9 cellular contexts compared by ENCODE assay signal in the genomic region with DNA sequence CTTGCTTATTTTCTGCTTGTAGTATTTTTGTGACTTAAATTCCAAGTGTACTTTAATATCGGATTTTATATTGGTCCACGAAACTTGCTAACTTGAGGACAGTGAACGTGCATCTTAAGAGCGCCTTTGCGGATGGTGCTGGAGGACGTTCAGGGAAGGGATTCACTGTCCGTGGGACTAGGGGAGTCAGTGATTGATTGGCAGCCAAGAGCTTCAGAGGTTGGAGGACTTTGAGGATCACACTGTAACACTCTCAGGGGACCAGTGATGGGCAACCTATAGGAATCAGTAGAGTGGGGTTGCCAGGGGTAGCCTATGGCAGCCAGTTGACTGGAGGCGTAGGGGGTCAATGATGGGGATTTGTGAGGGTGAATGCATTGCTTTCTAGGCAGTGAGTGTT. TPM values are rescaled to one million over a fixed set of nuclear protein-coding genes. Genes with fewer than 3 reads are reported as not detected.
DNase-seq lines count a peak whose midpoint lies in the region; ATAC-seq and TF ChIP-seq lines count a peak whose summit lies in the region.
"Had no signal": no experiment of that assay in that cellular context is flagged by ENCODE, and none has a peak within 500 bp of the region (broad histone marks: within the 10 kb centered on the region; RNA-seq: fewer than 3 reads in every experiment).

No MANE protein-coding gene starts in this region.

- H3K36me3 Mint-ChIP-seq in natural killer cell: no peaks in the 10 kb centered on the region

- H3K27me3 ChIP-seq in MG63: 0 out of 2 replicates have a peak, but pooled peaks cover 3% of the 10 kb centered on the region
- H3K27me3 ChIP-seq in ectodermal cell (ENCODE audit: control insufficient read depth, insufficient read depth, low read length, poor library complexity, severe bottlenecking): peaks cover 14% of the 10 kb centered on the region

- H3K36me3 ChIP-seq in MG63 (peaks cover 13% of the 10 kb centered on the region), ectodermal cell (ENCODE audit: control insufficient read depth, insufficient read depth, low read length) (peaks cover 11% of the 10 kb centered on the region)

- H3K27ac Mint-ChIP-seq in natural killer cell: peak overlapping the region; percentile 27 to 92

- H3K27ac ChIP-seq in C4-2B (peak overlapping the region; percentile 31), ectodermal cell (ENCODE audit: insufficient read depth, low read depth, low read length, poor library complexity, severe bottlenecking) (no peak overlapping the region)

- peaks cover 9 to 13% of the 10 kb centered on the region in 2 donors for H3K27me3 Mint-ChIP-seq in natural killer cell (ENCODE audit: low read depth in 2 of 2)

- H3K4me3 ChIP-seq in MG63: peak overlapping the region; percentile 70
- H3K4me3 ChIP-seq in ectodermal cell (ENCODE audit: insufficient read depth, low read depth, low read length): peak overlapping the region; percentile 73

- DNase-seq in MG63 (no peak), natural killer cell (no peak), SW480 (ENCODE audit: low spot score) (no peak)
- DNase-seq in stimulated activated naive CD4-positive, alpha-beta T cell treated with Interleukin-2 at 50 U/mL for 16 hours (lab: John Stamatoyannopoulos, UW): no peak
- DNase-seq in stimulated activated CD4-positive, alpha-beta T cell treated with anti-CD3 and anti-CD28 coated beads, Interleukin-2, amount 100 ng/mL, for 48 hours: no peak

- ATAC-seq in natural killer cell: peak in 2 of 3 donors; percentile 25 to 28
- ATAC-seq in GM18520 (IDR thresholded peaks at IDR 0.05; ENCODE audit: unreplicated experiment): no peak

- TF ChIP-seq CTCF in C4-2B (conservative IDR thresholded peaks at IDR 0.05) (no peak), natural killer cell (IDR thresholded peaks at IDR 0.05) (no peak)

- intact Hi-C loops in natural killer cell (cut with micrococcal nuclease): no loop called here

- no peaks in the 10 kb centered on the region for H3K9me3 Mint-ChIP-seq in natural killer cell

- H3K9me3 ChIP-seq in MG63 (no peaks in the 10 kb centered on the region), ectodermal cell (ENCODE audit: control insufficient read depth, low read length) (no peaks in the 10 kb centered on the region)

- H3K4me3 Mint-ChIP-seq in natural killer cell: peak overlapping the region; percentile 95

- 13% methylated on average over 8 of the region's 8 CpGs for WGBS in ectodermal cell, 2 experiments

- H3K4me1 ChIP-seq in ectodermal cell (ENCODE audit: control insufficient read depth, insufficient read depth, low read length): peaks cover 6% of the 10 kb centered on the region

- peaks cover 23 to 29% of the 10 kb centered on the region in 2 donors for H3K4me1 Mint-ChIP-seq in natural killer cell

RNA-seq across cellular contexts. Expression of a gene that starts 0.5 kb away (rescaled TPM):
- 2.9 and 10.9 TPM in 2 replicates for total RNA-seq in MG63 (2014; rRNA removed; shearing (Covaris generic); ENCODE audit: low replicate concordance)
- 13.3 TPM for polyA plus RNA-seq in ectodermal cell (2013, experiment 1 of 4)
- polyA plus RNA-seq in ectodermal cell (2013, experiment 2 of 4): 12.3 TPM
- 6.8 TPM for polyA plus RNA-seq in ectodermal cell (2013, experiment 3 of 4)
- polyA plus RNA-seq in ectodermal cell (2013, experiment 4 of 4): 10.4 TPM
- 1 to 10 TPM; 3.4 to 4.8 (median 4.0) TPM for total RNA-seq in natural killer cell

RNA-seq across cellular contexts. Expression of a gene that starts 40.1 kb away (rescaled TPM):
- total RNA-seq in MG63 (2014; rRNA removed; shearing (Covaris generic); ENCODE audit: low replicate concordance): not detected in 2 replicates
- polyA plus RNA-seq in ectodermal cell (2013, experiment 1 of 4): not detected
- polyA plus RNA-seq in ectodermal cell (2013, experiment 2 of 4): not detected
- not detected for polyA plus RNA-seq in ectodermal cell (2013, experiment 3 of 4)
- polyA plus RNA-seq in ectodermal cell (2013, experiment 4 of 4): not detected
- 1 to 10 TPM in 1 of 3 donors, under 1 TPM in 2; 0.25 to 2.4 (median 0.59) TPM for total RNA-seq in natural killer cell
- total RNA-seq: pulmonary artery endothelial cell had no signal

RNA-seq across cellular contexts. Expression of a gene that starts 58.6 kb away (rescaled TPM):
- not detected in 2 replicates for total RNA-seq in MG63 (2014; rRNA removed; shearing (Covaris generic); ENCODE audit: low replicate concordance)
- not detected for polyA plus RNA-seq in ectodermal cell (2013, experiment 1 of 4)
- not detected for polyA plus RNA-seq in ectodermal cell (2013, experiment 2 of 4)
- not detected for polyA plus RNA-seq in ectodermal cell (2013, experiment 3 of 4)
- polyA plus RNA-seq in ectodermal cell (2013, experiment 4 of 4): not detected
- total RNA-seq in natural killer cell: 1 to 10 TPM in 1 of 3 donors, under 1 TPM in 2; 0.54 to 1.0 (median 0.90) TPM
- total RNA-seq: pulmonary artery endothelial cell had no signal
